25 cellular contexts compared by ENCODE assay signal in the genomic region with DNA sequence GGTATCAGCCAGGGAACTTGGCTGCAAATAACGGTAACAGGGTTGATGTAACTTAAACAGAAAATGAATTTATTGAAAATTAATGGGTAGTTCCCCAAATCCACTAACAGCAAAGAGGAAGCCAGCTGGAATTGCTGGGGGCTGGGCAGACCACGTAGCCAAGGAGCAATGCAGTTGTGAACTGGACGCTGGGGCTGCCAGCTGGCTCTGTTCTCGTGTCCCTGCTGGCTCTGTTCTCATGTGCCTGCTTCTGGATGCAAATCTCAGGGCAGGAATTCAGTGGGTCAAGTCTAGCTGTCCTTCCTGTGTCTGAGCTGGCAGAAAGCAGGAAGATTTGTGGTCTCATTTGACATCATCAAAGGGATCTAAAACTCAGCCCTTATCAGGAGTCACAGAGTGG.
DNase-seq lines count a peak whose midpoint lies in the region; ATAC-seq, FAIRE-seq and TF ChIP-seq lines count a peak whose summit lies in the region.
"Had no signal": no experiment of that assay in that cellular context is flagged by ENCODE, and none has a peak within 500 bp of the region (broad histone marks: within the 10 kb centered on the region; RNA-seq: fewer than 3 reads in every experiment).

No MANE protein-coding gene starts in this region.

- no peak for TF ChIP-seq CTCF in fibroblast of the aortic adventitia (IDR thresholded peaks at IDR 0.05; ENCODE audit: insufficient read depth, low read length)
- TF ChIP-seq CTCF in hepatocyte (IDR thresholded peaks at IDR 0.05; ENCODE audit: poor library complexity), result no peak
- no peak for TF ChIP-seq CTCF in omental fat pad (IDR thresholded peaks at IDR 0.05)
- no peak for TF ChIP-seq CTCF in kidney (IDR thresholded peaks at IDR 0.05; ENCODE audit: borderline replicate concordance, extremely low read depth, insufficient read depth)

- no peak overlapping the region for H2AFZ ChIP-seq in hepatocyte

- peaks cover 4% of the 10 kb centered on the region for H3K27me3 ChIP-seq in hepatocyte
- H3K27me3 ChIP-seq: BE2C, Peyer's patch had no signal

- no peaks in the 10 kb centered on the region for H4K20me1 ChIP-seq in hepatocyte (ENCODE audit: insufficient read depth, poor library complexity, severe bottlenecking)

- no peaks in the 10 kb centered on the region for H3K4me1 ChIP-seq in hepatocyte (ENCODE audit: insufficient read depth)
- no peaks in the 10 kb centered on the region for H3K4me1 ChIP-seq in kidney (ENCODE audit: control insufficient read depth in 1 of 2, insufficient read depth in 1 of 2, low read depth in 1 of 2, low read length in 2 of 2)
- H3K4me1 ChIP-seq: BE2C, Peyer's patch had no signal

- ATAC-seq in Right ventricle myocardium superior (ENCODE audit: poor library complexity) (peak; percentile 84), GM18502 (IDR thresholded peaks at IDR 0.05; ENCODE audit: poor library complexity, unreplicated experiment) (no peak), omental fat pad (ENCODE audit: low FRiP score) (no peak)

- DNase-seq in Right ventricle myocardium superior (peak; percentile 50), cardiac septum (ENCODE audit: low spot score) (no peak), fibroblast of the aortic adventitia (ENCODE audit: low read depth) (peak; percentile 39), left kidney (ENCODE audit: low read depth, low spot score) (peak; percentile 41), hepatocyte (ENCODE audit: low spot score) (no peak), omental fat pad (ENCODE audit: low spot score) (no peak), kidney (no peak)
- DNase-seq: BE2C; CD8-positive, alpha-beta memory T cell; H9; IMR-90; Karpas-422; NCI-H1048; NCI-H146; NCI-H2081; NCI-H2171 treated with DMSO at 0.1 percent for 48 hours; NCI-H446; NCI-H526 treated with DMSO at 0.1 percent for 48 hours; NK-92 treated with Interleukin-12 subunit alpha and Interleukin-12 subunit beta, amount 100 ng/mL, for 24 hours; Peyer's patch had no signal

- WGBS in hepatocyte (ENCODE audit: low lambda C conversion rate, missing lambda C conversion rate), result 53% methylated on average over 4 of the region's 4 CpGs

- no peak overlapping the region for H3K9ac ChIP-seq in kidney (ENCODE audit: low read length in 2 of 2)

- no peaks in the 10 kb centered on the region for H3K9me2 ChIP-seq in hepatocyte (replicated peaks; ENCODE audit: insufficient read depth)

- intact Hi-C loops in Right ventricle myocardium superior (cut with DNase I), result no loop called here
- intact Hi-C loops in cardiac septum (cut with DNase I), result no loop called here
- intact Hi-C loops in kidney (cut with DNase I), result no loop called here

- H3K36me3 ChIP-seq in hepatocyte (replicated peaks; ENCODE audit: insufficient read depth, low read depth) (no peaks in the 10 kb centered on the region), kidney (ENCODE audit: control insufficient read depth in 1 of 2, insufficient read depth in 2 of 2, low read length in 2 of 2) (no peaks in the 10 kb centered on the region)
- H3K36me3 ChIP-seq: BE2C, Peyer's patch had no signal

- no peak overlapping the region for H3K4me2 ChIP-seq in hepatocyte

- H3K4me3 ChIP-seq in fibroblast of the aortic adventitia (ENCODE audit: low read depth, low read length) (no peak overlapping the region), hepatocyte (no peak overlapping the region), kidney (ENCODE audit: low read length in 2 of 2) (no peak overlapping the region)
- H3K4me3 ChIP-seq: Peyer's patch had no signal

- no peaks in the 10 kb centered on the region for H3K79me2 ChIP-seq in hepatocyte

- no peak for FAIRE-seq in kidney (lab: Jason Lieb, UNC)
- FAIRE-seq: A204.1, D721Med, HTR-8/SVneo had no signal

- H3K27ac ChIP-seq in hepatocyte (no peak overlapping the region), kidney (ENCODE audit: low read depth in 2 of 2, low read length in 2 of 2) (no peak overlapping the region)
- H3K27ac ChIP-seq: HL-60, Peyer's patch had no signal

- H3K9me3 ChIP-seq in hepatocyte (ENCODE audit: low read depth), result no peaks in the 10 kb centered on the region
- no peaks in the 10 kb centered on the region for H3K9me3 ChIP-seq in kidney (ENCODE audit: control insufficient read depth in 1 of 2, low read length in 2 of 2)
- H3K9me3 ChIP-seq: BE2C, Peyer's patch had no signal

Comparison
In these comparisons a context has a peak if more than half of its experiments do, and no peak if none do; other contexts are left out.
1. DNase-seq: peak in Right ventricle myocardium superior (single experiment), fibroblast of the aortic adventitia (single experiment) and left kidney (single experiment); none in cardiac septum (single experiment), hepatocyte (single experiment), omental fat pad (single experiment) and kidney (single experiment).